ENCODE assay signal across 9 cellular contexts in genomic region chr17:75853410-75853809, GRCh38. TPM values are rescaled to one million over a fixed set of nuclear protein-coding genes. Genes with fewer than 3 reads are reported as not detected.
DNase-seq lines count a peak whose midpoint lies in the region; ATAC-seq and TF ChIP-seq lines count a peak whose summit lies in the region.
"Had no signal": no experiment of that assay in that cellular context is flagged by ENCODE, and none has a peak within 500 bp of the region (broad histone marks: within the 10 kb centered on the region; RNA-seq: fewer than 3 reads in every experiment).

No MANE protein-coding gene starts in this region.

- intact Hi-C loops in PC-9 (cut with micrococcal nuclease; ENCODE audit: unreplicated experiment), result no loop called here

- H3K27ac ChIP-seq in BLaER1 treated with 17β-estradiol and CSF1 and Interleukin-3, amounts not matched to agents 10 nM and 100 nM, result peak overlapping the region in 3 of 11 experiments; percentile 82 to 99 (median 99); a peak in 2 of 22 replicates
- peak overlapping the region; percentile 79 for H3K27ac ChIP-seq in PC-9
- peak overlapping the region; percentile 95 for H3K27ac ChIP-seq in neutrophil

- POLR2A ChIA-PET in PC-9 (lab: Charles Lee; ENCODE audit: unreplicated experiment), result interaction anchor here (0.5 to 2.0 kb wide), 6 partner anchors 19 to 77 kb away, joined by 3 to 9 read pairs (median 6); no protein-coding TSS in a partner anchor

- peak overlapping the region in 9 of 11 experiments; percentile 1 to 98 (median 91); a peak in 12 of 22 replicates for H3K9ac ChIP-seq in BLaER1 treated with 17β-estradiol and CSF1 and Interleukin-3, amounts not matched to agents 10 nM and 100 nM

- peaks cover 39% of the 10 kb centered on the region for H3K79me2 ChIP-seq in PC-9 (ENCODE audit: low read depth)

- peaks cover 0 to 56% (median 5%) of the 10 kb centered on the region in 11 experiments; a peak in 9 of 22 replicates for H4K20me1 ChIP-seq in BLaER1 treated with 17β-estradiol and CSF1 and Interleukin-3, amounts not matched to agents 10 nM and 100 nM
- H4K20me1 ChIP-seq in PC-9 (ENCODE audit: insufficient read depth), result peaks cover 3% of the 10 kb centered on the region; the same call in 1 of the 2 replicates

- no peaks in the 10 kb centered on the region for H3K9me2 ChIP-seq in PC-9 (ENCODE audit: insufficient read depth)

- no peak overlapping the region for H2AFZ ChIP-seq in PC-9

- CTCF ChIA-PET in PC-9 (lab: Charles Lee), result interaction anchor here (0.8 kb wide), 1 partner anchor 220 kb away, joined by 3 read pairs; no protein-coding TSS in a partner anchor

- peak; percentile 50 to 85 for DNase-seq in PC-9
- peak; percentile 69 for DNase-seq in epithelial cell of esophagus (ENCODE audit: low read depth)
- DNase-seq in NCI-H345 (lab: John Stamatoyannopoulos, UW), result no peak
- no peak for DNase-seq in NCI-H1694 (lab: John Stamatoyannopoulos, UW)
- no peak for DNase-seq in superior temporal gyrus (ENCODE audit: extremely low spot score)
- DNase-seq: GDM1 had no signal

- H3F3A ChIP-seq in PC-9 (ENCODE audit: insufficient read depth, low read depth), result peaks cover 28% of the 10 kb centered on the region

- BruUV-seq in PC-9 (replicated peaks; lab: Mats Ljungman, UMichigan), result no TSS peak

- H3K36me3 ChIP-seq in BLaER1 treated with 17β-estradiol and CSF1 and Interleukin-3, amounts not matched to agents 10 nM and 100 nM, result peaks cover 31 to 48% (median 36%) of the 10 kb centered on the region in 11 experiments
- H3K36me3 ChIP-seq in PC-9 (ENCODE audit: low read depth) (peaks cover 15% of the 10 kb centered on the region), neutrophil (peaks cover 44% of the 10 kb centered on the region)

- peaks cover 32 to 55% (median 42%) of the 10 kb centered on the region in 10 experiments for H3K4me1 ChIP-seq in BLaER1 treated with 17β-estradiol and CSF1 and Interleukin-3, amounts not matched to agents 10 nM and 100 nM
- peaks cover 23% of the 10 kb centered on the region for H3K4me1 ChIP-seq in PC-9 (replicated peaks; ENCODE audit: insufficient read depth)
- H3K4me1 ChIP-seq in neutrophil (ENCODE audit: control insufficient read depth in 1 of 2, insufficient read depth in 1 of 2, low read depth in 1 of 2, low read length in 1 of 2), result peaks cover 50 to 52% of the 10 kb centered on the region in 2 experiments

- H3K9me3 ChIP-seq in BLaER1 treated with 17β-estradiol and CSF1 and Interleukin-3, amounts not matched to agents 10 nM and 100 nM (replicated peaks in 1 of 11), result no peaks in the 10 kb centered on the region
- no peaks in the 10 kb centered on the region for H3K9me3 ChIP-seq in PC-9 (ENCODE audit: insufficient read depth, low read depth)
- H3K9me3 ChIP-seq in neutrophil, result no peaks in the 10 kb centered on the region

- TF ChIP-seq CTCF in PC-9 (conservative IDR thresholded peaks at IDR 0.05) (no peak), epithelial cell of esophagus (IDR thresholded peaks at IDR 0.05; ENCODE audit: insufficient read depth, low read depth, low read length, missing control alignments) (no peak), neutrophil (IDR thresholded peaks at IDR 0.05) (no peak)

- peak overlapping the region in 3 of 10 experiments; percentile 90 to 96 (median 93); a peak in 4 of 20 replicates for H3K4me3 ChIP-seq in BLaER1 treated with 17β-estradiol and CSF1 and Interleukin-3, amounts not matched to agents 10 nM and 100 nM
- H3K4me3 ChIP-seq in PC-9 (no peak overlapping the region; the same call in 1 of the 2 replicates), epithelial cell of esophagus (ENCODE audit: low read length) (no peak overlapping the region), neutrophil (ENCODE audit: low read depth in 1 of 2, low read length in 1 of 2) (peak overlapping the region; percentile 71 to 86)

- H3K4me2 ChIP-seq in BLaER1 treated with 17β-estradiol and CSF1 and Interleukin-3, amounts not matched to agents 10 nM and 100 nM, result peak overlapping the region; percentile 79 to 98 (median 94); a peak in 17 of 22 replicates
- peak overlapping the region; percentile 88 for H3K4me2 ChIP-seq in PC-9

- no peak for ATAC-seq in GM21423 (IDR thresholded peaks at IDR 0.05; ENCODE audit: unreplicated experiment)

- H3K27me3 ChIP-seq in BLaER1 treated with 17β-estradiol and CSF1 and Interleukin-3, amounts not matched to agents 10 nM and 100 nM, result no peaks in the 10 kb centered on the region
- no peaks in the 10 kb centered on the region for H3K27me3 ChIP-seq in PC-9 (ENCODE audit: insufficient read depth, low read depth)
- no peaks in the 10 kb centered on the region for H3K27me3 ChIP-seq in neutrophil

RNA-seq across cellular contexts. Expression of gene WBP2, which starts 1.7 kb away (rescaled TPM):
- 114 and 159 TPM in 2 replicates for total RNA-seq in PC-9 (2021)

RNA-seq across cellular contexts. Expression of gene UNC13D, which starts 9.2 kb away (rescaled TPM):
- total RNA-seq in PC-9 (2021), result 94.4 and 108 TPM in 2 replicates

RNA-seq across cellular contexts. Expression of gene TRIM47, which starts 25.0 kb away (rescaled TPM):
- total RNA-seq in PC-9 (2021), result 46.1 and 48.3 TPM in 2 replicates

RNA-seq across cellular contexts. Expression of gene TRIM65, which starts 43.3 kb away (rescaled TPM):
- 21.1 and 27.1 TPM in 2 replicates for total RNA-seq in PC-9 (2021)

RNA-seq across cellular contexts. Expression of gene MRPL38, which starts 51.3 kb away (rescaled TPM):
- total RNA-seq in PC-9 (2021), result 127 and 136 TPM in 2 replicates

Comparison
In these comparisons a context has a peak if more than half of its experiments do, and no peak if none do; other contexts are left out.
1. H3K4me3 ChIP-seq: peak in neutrophil (2 of 2); none in PC-9 (single experiment) and epithelial cell of esophagus (single experiment).
2. DNase-seq: peak in PC-9 (2 of 2) and epithelial cell of esophagus (single experiment); none in NCI-H345 (single experiment), NCI-H1694 (single experiment) and superior temporal gyrus (single experiment).